27 cellular contexts compared by ENCODE assay signal in genomic region chr11:76795936-76796441, GRCh38. TPM values are rescaled to one million over a fixed set of nuclear protein-coding genes. Genes with fewer than 3 reads are reported as not detected.
DNase-seq lines count a peak whose midpoint lies in the region; ATAC-seq, FAIRE-seq and TF ChIP-seq lines count a peak whose summit lies in the region.
"Had no signal": no experiment of that assay in that cellular context is flagged by ENCODE, and none has a peak within 500 bp of the region (broad histone marks: within the 10 kb centered on the region; RNA-seq: fewer than 3 reads in every experiment).

No MANE protein-coding gene starts in this region.

- DNase-seq in GM10248 (ENCODE audit: extremely low spot score) (peak; percentile 11), K562 (ENCODE audit: extremely low read depth in 1 of 4, low spot score in 3 of 4) (no peak), right lobe of liver (peak in 1 of 3 donors; percentile 65), testis (no peak), COLO668 (lab: John Stamatoyannopoulos, UW; ENCODE audit: unreplicated experiment) (no peak), prostate gland (ENCODE audit: low spot score) (no peak)
- no peak for DNase-seq in activated naive CD4-positive, alpha-beta T cell treated with anti-CD3 and anti-CD28 coated beads, Interleukin-2, amount 10 ng/mL, durations not matched to agents 7 days and 5 days
- DNase-seq: activated effector memory CD4-positive, alpha-beta T cell treated with Interleukin-2 at 50 U/mL for 16 hours; anterior cingulate cortex; Caco-2; effector memory CD4-positive, alpha-beta T cell; IMR-90; left ventricle myocardium superior; midbrain; naive B cell; NCI-H146; NCI-H2107; NCI-H446; nucleus accumbens; stimulated activated naive CD4-positive, alpha-beta T cell had no signal

- peaks cover 55% of the 10 kb centered on the region for H3K27me3 Mint-ChIP-seq in activated naive CD4-positive, alpha-beta T cell treated with anti-CD3 and anti-CD28 coated beads, Interleukin-2, amount 10 ng/mL, durations not matched to agents 7 days and 5 days
- H3K27me3 Mint-ChIP-seq: activated naive CD8-positive, alpha-beta T cell had no signal

- H3K4me2 ChIP-seq in K562 (ENCODE audit: insufficient read depth, low read length): no peak overlapping the region

- peaks cover 12% of the 10 kb centered on the region for H3K4me1 Mint-ChIP-seq in activated naive CD4-positive, alpha-beta T cell treated with anti-CD3 and anti-CD28 coated beads, Interleukin-2, amount 10 ng/mL, durations not matched to agents 7 days and 5 days

- H3K4me3 ChIP-seq in K562 (no peak overlapping the region), right lobe of liver (no peak overlapping the region), testis (no peak overlapping the region), prostate gland (no peak overlapping the region)
- H3K4me3 ChIP-seq: skin epidermis, uterus had no signal

- H3K9ac ChIP-seq in K562 (ENCODE audit: insufficient read depth in 1 of 2, low read depth in 2 of 2, low read length in 2 of 2): peak overlapping the region in 1 of 2 experiments; percentile 21; a peak in 1 of 4 replicates

- H3K4me3 Mint-ChIP-seq in activated naive CD4-positive, alpha-beta T cell treated with anti-CD3 and anti-CD28 coated beads, Interleukin-2, amount 10 ng/mL, durations not matched to agents 7 days and 5 days: no peak overlapping the region
- H3K4me3 Mint-ChIP-seq: activated naive CD8-positive, alpha-beta T cell; naive B cell had no signal

- TF ChIP-seq EP300 in K562 (IDR thresholded peaks at IDR 0.05; ENCODE audit: low read length): no peak

- CTCF ChIA-PET in GM10248 (lab: Yijun Ruan, JAX) (interaction anchor here (0.7 kb wide), 1 partner anchor 62 kb away, joined by 3 read pairs; no protein-coding TSS in a partner anchor), K562 (lab: Yijun Ruan, JAX; ENCODE audit: low intra/inter-chr PET ratio) (no interaction called here)
- CTCF ChIA-PET in activated naive CD4-positive, alpha-beta T cell treated with anti-CD3 and anti-CD28 coated beads, Interleukin-2, amount 10 ng/mL, durations not matched to agents 7 days and 5 days (lab: Charles Lee): interaction anchor here (0.9 kb wide), 1 partner anchor 62 kb away, joined by 3 read pairs; no protein-coding TSS in a partner anchor

- H3K9me1 ChIP-seq in K562 (ENCODE audit: control insufficient read depth, insufficient read depth, low read length): peaks cover 5% of the 10 kb centered on the region

- intact Hi-C loops in K562 (cut with micrococcal nuclease): no loop called here
- intact Hi-C loops in right lobe of liver (cut with DNase I): loop anchor here (5.0 kb wide), 2 partner anchors 59 to 69 kb away; no protein-coding TSS in a partner anchor
- intact Hi-C loops in testis (cut with DNase I; ENCODE audit: low total_unique reads): no loop called here
- intact Hi-C loops in prostate gland (cut with DNase I): no loop called here

- H3K9me3 Mint-ChIP-seq in activated naive CD4-positive, alpha-beta T cell treated with anti-CD3 and anti-CD28 coated beads, Interleukin-2, amount 10 ng/mL, durations not matched to agents 7 days and 5 days: peaks cover 2% of the 10 kb centered on the region

- POLR2A ChIA-PET in GM10248 (lab: Yijun Ruan, JAX): no interaction called here
- POLR2A ChIA-PET in K562 (lab: Yijun Ruan, JAX): interaction anchor here (0.6 to 1.0 kb wide), 5 partner anchors 8 to 60 kb away, joined by 3 read pairs; no protein-coding TSS in a partner anchor

- TF ChIP-seq CTCF in GM10248 (IDR thresholded peaks at IDR 0.05; ENCODE audit: control extremely low read depth, extremely low read depth, low read depth, missing control alignments) (no peak), K562 (IDR thresholded peaks at IDR 0.05 in 2 of 3, conservative IDR thresholded peaks at IDR 0.05 in 1 of 3; ENCODE audit: insufficient read depth in 2 of 3, low read depth in 1 of 3, low read length in 3 of 3) (no peak), right lobe of liver (IDR thresholded peaks at IDR 0.05) (no peak), testis (IDR thresholded peaks at IDR 0.05) (no peak), prostate gland (IDR thresholded peaks at IDR 0.05) (no peak)

- TF ChIP-seq POLR2A in K562 (conservative IDR thresholded peaks at IDR 0.05): no peak
- no peak for TF ChIP-seq POLR2A in right lobe of liver (IDR thresholded peaks at IDR 0.05)
- no peak for TF ChIP-seq POLR2A in testis (IDR thresholded peaks at IDR 0.05)
- TF ChIP-seq POLR2A in prostate gland (IDR thresholded peaks at IDR 0.05): no peak

- H3K36me3 Mint-ChIP-seq in activated naive CD4-positive, alpha-beta T cell treated with anti-CD3 and anti-CD28 coated beads, Interleukin-2, amount 10 ng/mL, durations not matched to agents 7 days and 5 days: no peaks in the 10 kb centered on the region
- H3K36me3 Mint-ChIP-seq: activated naive CD8-positive, alpha-beta T cell; naive B cell had no signal

- no TSS peak for BruUV-seq in K562 (replicated peaks; lab: Mats Ljungman, UMichigan)

- no peak overlapping the region for H3K27ac Mint-ChIP-seq in activated naive CD4-positive, alpha-beta T cell treated with anti-CD3 and anti-CD28 coated beads, Interleukin-2, amount 10 ng/mL, durations not matched to agents 7 days and 5 days
- H3K27ac Mint-ChIP-seq: activated naive CD8-positive, alpha-beta T cell; naive B cell had no signal

- H3K9me3 ChIP-seq in K562 (replicated peaks; ENCODE audit: control insufficient read depth, insufficient read depth, low read depth, low read length): 0 out of 2 replicates have a peak, but pooled peaks cover 3% of the 10 kb centered on the region
- H3K9me3 ChIP-seq in right lobe of liver: no peaks in the 10 kb centered on the region
- H3K9me3 ChIP-seq in testis: no peaks in the 10 kb centered on the region
- H3K9me3 ChIP-seq in prostate gland: no peaks in the 10 kb centered on the region
- H3K9me3 ChIP-seq: uterus had no signal

- peaks cover 31% of the 10 kb centered on the region for H3K79me2 ChIP-seq in K562 (ENCODE audit: control insufficient read depth, insufficient read depth, low read length)

- in situ Hi-C loops in K562 (cut with MboI): no loop called here

- ATAC-seq in K562 (no peak), right lobe of liver (peak in 1 of 4 donors; percentile 0)
- ATAC-seq: left ventricle myocardium superior had no signal

- no peak for FAIRE-seq in K562 (lab: Jason Lieb, UNC)
- FAIRE-seq: colon, G401.6, islet of Langerhans had no signal

- H4K20me1 ChIP-seq in K562 (replicated peaks; ENCODE audit: control insufficient read depth, insufficient read depth, low read length): peaks cover 3% of the 10 kb centered on the region

- H2AFZ ChIP-seq in K562 (ENCODE audit: low read depth, low read length): no peak overlapping the region

- H3K36me3 ChIP-seq in K562 (ENCODE audit: control insufficient read depth, insufficient read depth, low read length): peaks cover 28% of the 10 kb centered on the region; the same call in 2 of the 3 replicates
- peaks cover 0 to 69% (median 19%) of the 10 kb centered on the region in 4 donors for H3K36me3 ChIP-seq in right lobe of liver
- no peaks in the 10 kb centered on the region for H3K36me3 ChIP-seq in testis (ENCODE audit: low read depth, missing control alignments)
- no peaks in the 10 kb centered on the region for H3K36me3 ChIP-seq in prostate gland
- H3K36me3 ChIP-seq: uterus had no signal

- 91% methylated on average over 23 of the region's 26 CpGs for WGBS in K562 (ENCODE audit: insufficient coverage, low coverage, missing lambda C conversion rate)
- no CpG with 5 or more reads among the region's 26 CpGs for WGBS in right lobe of liver (ENCODE audit: insufficient coverage, low coverage, low lambda C conversion rate, missing lambda C conversion rate)
- 92% methylated on average over 9 to 26 of the region's 26 CpGs for WGBS in testis, 2 donors
- 90% methylated on average over 26 of the region's 26 CpGs for WGBS in prostate gland

- no peak overlapping the region for H3K27ac ChIP-seq in K562 (ENCODE audit: extremely low read depth, low read depth, low read length)
- peak overlapping the region in 2 of 3 donors; percentile 5 to 100 for H3K27ac ChIP-seq in right lobe of liver
- peak overlapping the region; percentile 4 to 72 for H3K27ac ChIP-seq in testis
- H3K27ac ChIP-seq in prostate gland: no peak overlapping the region
- H3K27ac ChIP-seq: C4-2B had no signal

- no peak for TF ChIP-seq RAD21 in K562 (CRISPR knock-in tag; conservative IDR thresholded peaks at IDR 0.05 in 1 of 2, IDR thresholded peaks at IDR 0.05 in 1 of 2)

- H3K27me3 ChIP-seq in K562 (ENCODE audit: control insufficient read depth in 2 of 2, insufficient read depth in 2 of 2, low read length in 2 of 2) (no peaks in the 10 kb centered on the region), right lobe of liver (no peaks in the 10 kb centered on the region), testis (no peaks in the 10 kb centered on the region), prostate gland (replicated peaks; ENCODE audit: insufficient read depth) (no peaks in the 10 kb centered on the region)
- H3K27me3 ChIP-seq: uterus had no signal

- H3K4me1 ChIP-seq in K562 (replicated peaks in 1 of 2; ENCODE audit: control insufficient read depth in 2 of 2, insufficient read depth in 2 of 2, low read length in 2 of 2): peaks cover 2 to 23% of the 10 kb centered on the region in 2 experiments; a peak in 4 of 5 replicates
- H3K4me1 ChIP-seq in right lobe of liver: peaks cover 0 to 80% (median 34%) of the 10 kb centered on the region in 4 donors
- H3K4me1 ChIP-seq in testis: peaks cover 32% of the 10 kb centered on the region
- H3K4me1 ChIP-seq in prostate gland (replicated peaks): peaks cover 18% of the 10 kb centered on the region
- H3K4me1 ChIP-seq: uterus had no signal

RNA-seq across cellular contexts. Expression of gene TSKU, which starts 12.8 kb away (rescaled TPM):
- total RNA-seq in K562 (2011; cell fraction: chromatin; rRNA removed; ENCODE audit: low replicate concordance): 11.1 and 28.4 TPM in 2 replicates
- 25.8 and 29.7 TPM in 2 replicates for total RNA-seq in K562 (2011; cell fraction: nucleolus; rRNA removed)
- total RNA-seq in K562 (2011; cell fraction: nucleoplasm; rRNA removed): 21.8 and 26.4 TPM in 2 replicates
- total RNA-seq in K562 (2014; rRNA removed) (8.4 and 14.1 TPM in 2 replicates), K562 (2014; rRNA removed; fragmentation: Illumina TruSeq; extraction: Trizol) (3.3 and 4.2 TPM in 2 replicates), K562 (2015; rRNA removed; fragmentation: Illumina TruSeq; extraction: Trizol) (6.6 and 6.8 TPM in 2 replicates), K562 (2021) (11.9 and 14.1 TPM in 2 replicates), right lobe of liver (1,000 to 10,000 TPM in 1 of 6 experiments, 100 to 1,000 TPM in 4, 10 to 100 TPM in 1; 66.1 to 1,026 (median 278) TPM), testis (10 to 100 TPM; 17.1 to 30.2 TPM), prostate gland (10 to 100 TPM; 71.2 to 72.8 TPM)
- polyA plus RNA-seq in K562 (2011; rRNA removed) (10.1 and 13.8 TPM in 2 replicates), K562 (2014; fragmentation: Illumina TruSeq; extraction: Trizol) (8.4 and 12.1 TPM in 2 replicates), K562 (2014; fragmentation: Nextera tagmentation; extraction: Ambion mirVana) (1 to 10 TPM in 1 of 2 experiments, under 1 TPM in 1; 0.60 to 1.0 TPM), K562 (2014; rRNA removed) (9.1 and 12.3 TPM in 2 replicates), testis (ENCODE audit: insufficient read depth, low read depth, low replicate concordance) (25.9 TPM)
- 13.9 and 37.3 TPM in 2 replicates for polyA plus RNA-seq in K562 (2011; cell fraction: cytosol; rRNA removed)
- polyA plus RNA-seq in K562 (2011; cell fraction: nucleus; rRNA removed): 7.1 and 14.0 TPM in 2 replicates
- 11.1 and 12.1 TPM in 2 replicates for polyA plus RNA-seq in K562 (2012)
- 7.3 and 10.2 TPM in 2 replicates for polyA minus RNA-seq in K562 (2011; rRNA and poly(A)+ RNA removed)
- polyA minus RNA-seq in K562 (2011; cell fraction: cytosol; rRNA and poly(A)+ RNA removed): 11.4 and 12.7 TPM in 2 replicates
- polyA minus RNA-seq in K562 (2011; cell fraction: nucleus; rRNA and poly(A)+ RNA removed): 12.3 and 13.4 TPM in 2 replicates

Comparison
In these comparisons a context has a peak if more than half of its experiments do, and no peak if none do; other contexts are left out.
1. H3K27ac ChIP-seq: peak in right lobe of liver (2 of 3) and testis (2 of 2); none in K562 (single experiment) and prostate gland (0 of 2).
2. intact Hi-C loops: an anchor here in right lobe of liver (5.0 kb wide); none called in K562, testis and prostate gland.